22 cellular contexts compared by ENCODE assay signal in the genomic region with DNA sequence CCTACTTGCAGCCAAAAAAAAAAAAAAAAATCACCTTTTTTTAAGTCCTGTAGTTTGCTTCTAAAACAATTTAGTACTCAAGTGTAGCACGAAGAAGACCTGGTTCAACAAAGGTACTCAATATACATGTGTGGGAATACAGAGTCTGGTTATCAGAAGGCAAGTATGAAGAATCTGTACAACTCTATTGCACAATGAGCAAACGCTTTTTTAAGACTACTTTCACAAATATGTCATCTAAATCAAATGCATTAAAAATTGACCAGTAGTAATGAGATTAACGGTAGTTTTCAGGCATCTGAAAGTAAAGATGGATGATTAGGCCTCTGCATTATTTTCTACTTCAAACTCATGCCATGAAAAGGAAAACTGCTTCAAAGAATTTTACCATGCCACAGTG. TPM values are rescaled to one million over a fixed set of nuclear protein-coding genes. Genes with fewer than 3 reads are reported as not detected.
DNase-seq lines count a peak whose midpoint lies in the region; ATAC-seq, FAIRE-seq and TF ChIP-seq lines count a peak whose summit lies in the region.
"Had no signal": no experiment of that assay in that cellular context is flagged by ENCODE, and none has a peak within 500 bp of the region (broad histone marks: within the 10 kb centered on the region; RNA-seq: fewer than 3 reads in every experiment).

No MANE protein-coding gene starts in this region.

- H3K36me3 Mint-ChIP-seq in activated T-cell treated with anti-CD3 and anti-CD28 coated beads, Interleukin-2, amount 50 U/mL, for 72 hours (ENCODE audit: insufficient read depth in 2 of 2) = peaks cover 7 to 24% of the 10 kb centered on the region in 2 donors
- peaks cover 31% of the 10 kb centered on the region for H3K36me3 Mint-ChIP-seq in activated T-cell treated with anti-CD3 and anti-CD28 coated beads, Interleukin-2, amount 50 U/mL, for 4 hours (ENCODE audit: insufficient read depth)
- H3K36me3 Mint-ChIP-seq in CD4-positive, alpha-beta memory T cell = peaks cover 26 to 70% of the 10 kb centered on the region in 2 donors
- peaks cover 6 to 71% (median 7%) of the 10 kb centered on the region in 3 donors for H3K36me3 Mint-ChIP-seq in naive thymus-derived CD8-positive, alpha-beta T cell
- H3K36me3 Mint-ChIP-seq in activated naive CD8-positive, alpha-beta T cell treated with anti-CD3 and anti-CD28 coated beads for 36 hours = peaks cover 22% of the 10 kb centered on the region

- no peaks in the 10 kb centered on the region for H3K27me3 ChIP-seq in CD4-positive, alpha-beta memory T cell (ENCODE audit: insufficient read depth, low read length)
- H3K27me3 ChIP-seq: BE2C, MG63 had no signal

- no peak for TF ChIP-seq POLR2A in GM12892 (IDR thresholded peaks at IDR 0.05; ENCODE audit: low read depth, low read length)

- H3K4me3 ChIP-seq in CD4-positive, alpha-beta memory T cell (ENCODE audit: low read length in 2 of 2) = no peak overlapping the region
- H3K4me3 ChIP-seq: GM23338, MG63 had no signal

- H3K4me1 ChIP-seq in CD4-positive, alpha-beta memory T cell (ENCODE audit: insufficient read depth, low read length) = peaks cover 25% of the 10 kb centered on the region
- H3K4me1 ChIP-seq: BE2C had no signal

- H3K4me1 Mint-ChIP-seq in activated T-cell treated with anti-CD3 and anti-CD28 coated beads, Interleukin-2, amount 50 U/mL, for 72 hours (ENCODE audit: low read depth) = peaks cover 24% of the 10 kb centered on the region
- H3K4me1 Mint-ChIP-seq in activated T-cell treated with anti-CD3 and anti-CD28 coated beads, Interleukin-2, amount 50 U/mL, for 4 hours (ENCODE audit: low read depth) = peaks cover 28% of the 10 kb centered on the region
- peaks cover 25 to 36% (median 29%) of the 10 kb centered on the region in 4 donors for H3K4me1 Mint-ChIP-seq in CD4-positive, alpha-beta memory T cell
- H3K4me1 Mint-ChIP-seq in naive thymus-derived CD8-positive, alpha-beta T cell = peaks cover 13 to 35% (median 23%) of the 10 kb centered on the region in 4 donors
- H3K4me1 Mint-ChIP-seq in activated naive CD8-positive, alpha-beta T cell treated with anti-CD3 and anti-CD28 coated beads for 36 hours = peaks cover 17% of the 10 kb centered on the region
- H3K4me1 Mint-ChIP-seq: CD14-positive monocyte had no signal

- DNase-seq in activated T-cell treated with anti-CD3 and anti-CD28 coated beads, Interleukin-2, amount 50 U/mL, for 72 hours = no peak
- DNase-seq in activated T-cell treated with anti-CD3 and anti-CD28 coated beads, Interleukin-2, amount 50 U/mL, for 4 hours = no peak
- no peak for DNase-seq in CD4-positive, alpha-beta memory T cell
- no peak for DNase-seq in GM12892 (ENCODE audit: insufficient read length)
- no peak for DNase-seq in naive thymus-derived CD8-positive, alpha-beta T cell
- no peak for DNase-seq in activated naive CD8-positive, alpha-beta T cell treated with anti-CD3 and anti-CD28 coated beads for 36 hours
- DNase-seq in stimulated activated naive CD4-positive, alpha-beta T cell (lab: John Stamatoyannopoulos, UW) = no peak
- DNase-seq: BE2C, COR-L47, H9, KBM-7, MG63, NCI-H1105 treated with DMSO at 0.1 percent for 48 hours, NCI-H146, NCI-H1930, NCI-H446 treated with DMSO at 0.1 percent for 48 hours, NCI-H526, Right ventricle myocardium superior, RPMI8226 had no signal

- no peak for ATAC-seq in activated T-cell treated with anti-CD3 and anti-CD28 coated beads, Interleukin-2, amount 50 U/mL, for 72 hours (replicated peaks in 1 of 2)
- no peak for ATAC-seq in activated T-cell treated with anti-CD3 and anti-CD28 coated beads, Interleukin-2, amount 50 U/mL, for 4 hours
- ATAC-seq in naive thymus-derived CD8-positive, alpha-beta T cell = no peak
- ATAC-seq: GM23338 had no signal

- no peak overlapping the region for H3K27ac ChIP-seq in CD4-positive, alpha-beta memory T cell (ENCODE audit: low read depth, low read length)

- no peaks in the 10 kb centered on the region for H3K9me3 ChIP-seq in CD4-positive, alpha-beta memory T cell (ENCODE audit: control insufficient read depth in 1 of 2, low read length in 2 of 2)
- H3K9me3 ChIP-seq: BE2C, MG63 had no signal

- peaks cover 15% of the 10 kb centered on the region for H3K36me3 ChIP-seq in CD4-positive, alpha-beta memory T cell (ENCODE audit: insufficient read depth, low read length)

- CTCF ChIA-PET in CD4-positive, alpha-beta memory T cell (lab: Charles Lee; ENCODE audit: partially characterized antibody) = interaction anchor here (1.9 kb wide), 1 partner anchor 8 kb away, joined by 16 read pairs; no protein-coding TSS in a partner anchor

- peak overlapping the region; percentile 63 for H3K27ac Mint-ChIP-seq in activated T-cell treated with anti-CD3 and anti-CD28 coated beads, Interleukin-2, amount 50 U/mL, for 72 hours
- H3K27ac Mint-ChIP-seq in CD4-positive, alpha-beta memory T cell = peak overlapping the region in 5 of 7 donors; percentile 23 to 59 (median 29)
- H3K27ac Mint-ChIP-seq in naive thymus-derived CD8-positive, alpha-beta T cell = peak overlapping the region in 7 of 10 donors; percentile 5 to 69 (median 46)
- no peak overlapping the region for H3K27ac Mint-ChIP-seq in activated naive CD8-positive, alpha-beta T cell treated with anti-CD3 and anti-CD28 coated beads for 36 hours
- H3K27ac Mint-ChIP-seq: GM23338 had no signal

- intact Hi-C loops in CD4-positive, alpha-beta memory T cell (cut with micrococcal nuclease) = no loop called here

- no peak overlapping the region for H3K4me3 Mint-ChIP-seq in activated T-cell treated with anti-CD3 and anti-CD28 coated beads, Interleukin-2, amount 50 U/mL, for 72 hours
- no peak overlapping the region for H3K4me3 Mint-ChIP-seq in activated T-cell treated with anti-CD3 and anti-CD28 coated beads, Interleukin-2, amount 50 U/mL, for 4 hours
- no peak overlapping the region for H3K4me3 Mint-ChIP-seq in CD4-positive, alpha-beta memory T cell
- no peak overlapping the region for H3K4me3 Mint-ChIP-seq in naive thymus-derived CD8-positive, alpha-beta T cell
- no peak overlapping the region for H3K4me3 Mint-ChIP-seq in activated naive CD8-positive, alpha-beta T cell treated with anti-CD3 and anti-CD28 coated beads for 36 hours
- H3K4me3 Mint-ChIP-seq: CD14-positive monocyte, GM23338, H9 had no signal

- FAIRE-seq in GM12892 (lab: Jason Lieb, UNC) = peak; percentile 48
- FAIRE-seq: G401.6 had no signal

- no peaks in the 10 kb centered on the region for H3K27me3 Mint-ChIP-seq in activated T-cell treated with anti-CD3 and anti-CD28 coated beads, Interleukin-2, amount 50 U/mL, for 72 hours (ENCODE audit: low read depth)
- no peaks in the 10 kb centered on the region for H3K27me3 Mint-ChIP-seq in activated T-cell treated with anti-CD3 and anti-CD28 coated beads, Interleukin-2, amount 50 U/mL, for 4 hours (ENCODE audit: low read depth)
- H3K27me3 Mint-ChIP-seq in CD4-positive, alpha-beta memory T cell = no peaks in the 10 kb centered on the region
- no peaks in the 10 kb centered on the region for H3K27me3 Mint-ChIP-seq in naive thymus-derived CD8-positive, alpha-beta T cell
- H3K27me3 Mint-ChIP-seq in activated naive CD8-positive, alpha-beta T cell treated with anti-CD3 and anti-CD28 coated beads for 36 hours = no peaks in the 10 kb centered on the region

- no peaks in the 10 kb centered on the region for H3K9me3 Mint-ChIP-seq in activated T-cell treated with anti-CD3 and anti-CD28 coated beads, Interleukin-2, amount 50 U/mL, for 72 hours
- no peaks in the 10 kb centered on the region for H3K9me3 Mint-ChIP-seq in activated T-cell treated with anti-CD3 and anti-CD28 coated beads, Interleukin-2, amount 50 U/mL, for 4 hours
- H3K9me3 Mint-ChIP-seq in CD4-positive, alpha-beta memory T cell = no peaks in the 10 kb centered on the region
- H3K9me3 Mint-ChIP-seq in naive thymus-derived CD8-positive, alpha-beta T cell = no peaks in the 10 kb centered on the region
- H3K9me3 Mint-ChIP-seq in activated naive CD8-positive, alpha-beta T cell treated with anti-CD3 and anti-CD28 coated beads for 36 hours = no peaks in the 10 kb centered on the region
- H3K9me3 Mint-ChIP-seq: CD14-positive monocyte, GM23338, H9 had no signal

- POLR2A ChIA-PET in CD4-positive, alpha-beta memory T cell (lab: Charles Lee; ENCODE audit: partially characterized antibody) = interaction anchor here (2.2 kb wide), 1 partner anchor 10 kb away, joined by 6 read pairs; the partner anchor contains the start of gene CHORDC1
- POLR2A ChIA-PET in naive thymus-derived CD8-positive, alpha-beta T cell (lab: Charles Lee) = no interaction called here

RNA-seq across cellular contexts. Expression of gene CHORDC1, which starts 9.5 kb away (rescaled TPM):
- total RNA-seq in activated T-cell treated with anti-CD3 and anti-CD28 coated beads, Interleukin-2, amount 50 U/mL, for 72 hours = 10 to 100 TPM; 49.1 to 55.3 TPM
- total RNA-seq in activated T-cell treated with anti-CD3 and anti-CD28 coated beads, Interleukin-2, amount 50 U/mL, for 4 hours = 100 to 1,000 TPM; 134 to 167 (median 149) TPM
- 10 to 100 TPM; 70.2 to 78.4 TPM for total RNA-seq in CD4-positive, alpha-beta memory T cell
- 10 to 100 TPM; 22.2 to 47.7 TPM for polyA plus RNA-seq in CD4-positive, alpha-beta memory T cell
- polyA plus RNA-seq in GM12892 (2012; ENCODE audit: missing spikeins) = 39.7 TPM
- total RNA-seq in naive thymus-derived CD8-positive, alpha-beta T cell = 10 to 100 TPM; 77.9 to 83.8 TPM
- polyA plus RNA-seq in naive thymus-derived CD8-positive, alpha-beta T cell = 10 to 100 TPM; 12.8 to 27.4 (median 21.1) TPM
- total RNA-seq in activated naive CD8-positive, alpha-beta T cell treated with anti-CD3 and anti-CD28 coated beads for 36 hours = 10 to 100 TPM; 86.3 to 90.1 TPM
